ENCODE assay signal across 9 cellular contexts in genomic region chr1:155079487-155080249, GRCh38. TPM values are rescaled to one million over a fixed set of nuclear protein-coding genes. Genes with fewer than 3 reads are reported as not detected.
DNase-seq lines count a peak whose midpoint lies in the region; ATAC-seq and TF ChIP-seq lines count a peak whose summit lies in the region.
"Had no signal": no experiment of that assay in that cellular context is flagged by ENCODE, and none has a peak within 500 bp of the region (broad histone marks: within the 10 kb centered on the region; RNA-seq: fewer than 3 reads in every experiment).

No MANE protein-coding gene starts in this region.

- peaks cover 0 to 53% (median 27%) of the 10 kb centered on the region in 3 donors for H3K27me3 ChIP-seq in psoas muscle (ENCODE audit: insufficient read depth in 3 of 3, low read length in 2 of 3)

- 1 to 2% (median 1%) methylated on average over 54 to 58 of the region's 58 CpGs for WGBS in psoas muscle, 3 donors

- H3K36me3 ChIP-seq in psoas muscle (ENCODE audit: insufficient read depth in 1 of 2, low read depth in 1 of 2): no peaks in the 10 kb centered on the region

- H3K4me1 ChIP-seq in psoas muscle: peaks cover 24% of the 10 kb centered on the region

- H3K9me3 Mint-ChIP-seq in effector memory CD8-positive, alpha-beta T cell: no peaks in the 10 kb centered on the region

- CTCF ChIA-PET in RWPE1 (lab: Yijun Ruan, JAX): interaction anchor here (0.5 to 1.9 kb wide), 10 partner anchors 9 to 644 kb away, joined by 3 to 8 read pairs (median 4); partner anchors contain the start of genes EFNA4 and KRTCAP2

- peak; percentile 23 for ATAC-seq in effector memory CD8-positive, alpha-beta T cell (replicated peaks)
- peak in 1 of 4 donors; percentile 5 for ATAC-seq in psoas muscle

- intact Hi-C loops in psoas muscle (cut with DNase I): loop anchor here (5.0 kb wide), 2 partner anchors 37 to 107 kb away; partner anchors contain the start of genes CKS1B (in 1 of the 2) and SHC1 (in 1 of the 2)

- no peaks in the 10 kb centered on the region for H3K9me3 ChIP-seq in psoas muscle

- POLR2A ChIA-PET in RWPE1 (lab: Yijun Ruan, JAX; ENCODE audit: low non-redundant PET): interaction anchor here (0.8 kb wide), 1 partner anchor 9 kb away, joined by 3 read pairs; no protein-coding TSS in a partner anchor

- peaks cover 40 to 49% of the 10 kb centered on the region in 2 donors for H3K27me3 Mint-ChIP-seq in effector memory CD8-positive, alpha-beta T cell

- peaks cover 7% of the 10 kb centered on the region for H3K36me3 Mint-ChIP-seq in effector memory CD8-positive, alpha-beta T cell (ENCODE audit: insufficient read depth)

- peak overlapping the region; percentile 14 to 39 for H3K27ac Mint-ChIP-seq in effector memory CD8-positive, alpha-beta T cell

- TF ChIP-seq CTCF in psoas muscle (IDR thresholded peaks at IDR 0.05) (no peak), RWPE1 (conservative IDR thresholded peaks at IDR 0.05; ENCODE audit: low read depth) (no peak)

- H3K27ac ChIP-seq in psoas muscle: no peak overlapping the region
- no peak overlapping the region for H3K27ac ChIP-seq in RWPE1

- peak overlapping the region; percentile 64 for H3K4me3 ChIP-seq in psoas muscle

- DNase-seq in NCI-H1417 (lab: John Stamatoyannopoulos, UW) (peak in 2 of 3 experiments; percentile 65 to 66), NCI-H1417 treated with DMSO at 0.1 percent for 48 hours (lab: John Stamatoyannopoulos, UW) (no peak), NCI-H748 treated with DMSO at 0.1 percent for 48 hours (lab: John Stamatoyannopoulos, UW) (peak; percentile 16), psoas muscle (no peak), NCI-H1048 (lab: John Stamatoyannopoulos, UW) (no peak), RWPE1 (ENCODE audit: low spot score) (no peak), NCI-H2107 treated with DMSO at 0.1 percent for 48 hours (lab: John Stamatoyannopoulos, UW; ENCODE audit: unreplicated experiment) (no peak)
- DNase-seq in effector memory CD8-positive, alpha-beta T cell: no peak

- H3K4me1 Mint-ChIP-seq in effector memory CD8-positive, alpha-beta T cell (ENCODE audit: low read depth in 2 of 2): peaks cover 28 to 36% of the 10 kb centered on the region in 2 donors

- H3K4me3 Mint-ChIP-seq in effector memory CD8-positive, alpha-beta T cell: peak overlapping the region; percentile 81 to 88

RNA-seq across cellular contexts. Expression of gene EFNA3, which starts 1.0 kb away (rescaled TPM):
- under 1 TPM in 3 of 4 donors, not detected in 1; 0.32 to 0.69 (median 0.57) TPM for total RNA-seq in psoas muscle
- under 1 TPM; 0.17 to 1.00 (median 0.39) TPM for polyA plus RNA-seq in psoas muscle

RNA-seq across cellular contexts. Expression of gene EFNA4, which starts 16.1 kb away (rescaled TPM):
- 1 to 10 TPM in 1 of 4 donors, under 1 TPM in 3; 0.69 to 1.1 (median 0.77) TPM for total RNA-seq in psoas muscle
- polyA plus RNA-seq in psoas muscle: 1 to 10 TPM in 2 of 3 donors, under 1 TPM in 1; 0.39 to 1.3 (median 1.2) TPM

RNA-seq across cellular contexts. Expression of gene ADAM15, which starts 28.6 kb away (rescaled TPM):
- 10 to 100 TPM; 38.4 to 50.9 (median 49.3) TPM for total RNA-seq in psoas muscle
- 10 to 100 TPM; 33.2 to 45.4 (median 41.0) TPM for polyA plus RNA-seq in psoas muscle

RNA-seq across cellular contexts. Expression of gene DCST1, which starts 46.0 kb away (rescaled TPM):
- total RNA-seq in psoas muscle: under 1 TPM in 2 of 4 donors, not detected in 2; 0.12 to 0.34 TPM
- not detected for polyA plus RNA-seq in psoas muscle
- total RNA-seq: fibroblast of villous mesenchyme had no signal

RNA-seq across cellular contexts. Expression of gene DCST2, which starts 46.1 kb away (rescaled TPM):
- total RNA-seq in psoas muscle: under 1 TPM in 2 of 4 donors, not detected in 2; 0.19 to 0.56 TPM
- under 1 TPM; 0.04 to 0.38 (median 0.07) TPM for polyA plus RNA-seq in psoas muscle
- total RNA-seq: fibroblast of villous mesenchyme had no signal

Comparison
In these comparisons a context has a peak if more than half of its experiments do, and no peak if none do; other contexts are left out.
1. DNase-seq: peak in NCI-H1417 (2 of 3) and NCI-H748 treated with DMSO at 0.1 percent for 48 hours (single experiment); none in NCI-H1417 treated with DMSO at 0.1 percent for 48 hours (single experiment), effector memory CD8-positive, alpha-beta T cell (0 of 3), psoas muscle (0 of 2), NCI-H1048 (single experiment), RWPE1 (single experiment) and NCI-H2107 treated with DMSO at 0.1 percent for 48 hours (single experiment).